ENCODE assay signal across 1 cellular context in the genomic region with DNA sequence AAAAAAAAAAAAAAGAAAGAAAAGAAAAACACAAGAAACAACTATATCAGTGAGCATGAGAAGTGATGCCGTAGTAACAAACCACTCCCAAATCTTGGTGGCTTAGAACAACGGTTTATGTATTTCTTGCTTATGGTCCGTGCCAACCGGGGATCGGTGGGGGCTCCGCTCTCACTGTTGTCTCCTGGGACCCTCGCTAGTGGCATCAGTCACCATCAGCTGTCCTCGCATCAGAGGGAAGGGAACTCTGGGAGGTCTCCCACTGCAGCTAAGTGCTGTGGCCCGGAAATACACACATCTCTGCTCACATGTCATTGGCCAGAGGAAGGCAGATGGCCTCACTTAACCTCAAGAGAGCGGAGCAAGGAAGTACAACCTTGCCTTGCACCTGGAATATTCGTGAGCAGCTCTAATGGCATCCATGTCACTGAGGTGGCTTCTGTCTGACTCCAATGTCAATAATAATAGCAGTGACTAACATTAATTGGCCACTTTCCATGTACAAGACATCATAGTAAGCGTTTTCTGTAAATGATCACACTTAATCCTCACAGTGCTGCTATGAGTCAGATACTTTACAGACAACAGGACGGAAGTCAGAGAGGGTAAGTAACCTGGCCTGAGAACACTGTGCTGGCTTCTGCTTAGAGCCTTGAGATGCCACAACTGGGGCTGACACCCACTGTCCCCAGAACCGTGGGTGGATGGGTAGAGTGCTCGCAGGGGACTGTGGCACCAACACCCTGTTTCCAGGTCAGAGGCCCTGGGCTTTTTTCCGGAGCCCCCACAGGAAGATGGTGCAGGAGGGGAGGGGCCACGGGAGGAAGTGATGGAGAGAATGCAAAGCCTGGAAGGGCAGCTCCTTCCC.
TF ChIP-seq lines count a peak whose summit lies in the region.

No MANE protein-coding gene starts in this region.

TF ChIP-seq in IMR-90, 13 proteins besides CTCF, POLR2A, EP300 and RAD21:
- TF ChIP-seq MAZ (IDR thresholded peaks at IDR 0.05; ENCODE audit: borderline replicate concordance, low read depth, low read length) (no peak), MAFK (IDR thresholded peaks at IDR 0.05; ENCODE audit: low read depth, low read length) (peak; percentile 25; the same call in 1 of the 2 replicates), FOS (IDR thresholded peaks at IDR 0.05; ENCODE audit: low read depth, low read length) (0 out of 2 replicates have a peak, but pooled peaks have one; percentile 8)
